Comparison of ENCODE assay signal across 25 cellular contexts in genomic region chr3:185309309-185309708, GRCh38.
"Had no signal": no experiment of that assay in that cellular context is flagged by ENCODE, and none has a peak within 500 bp of the region (broad histone marks: within the 10 kb centered on the region; RNA-seq: fewer than 3 reads in every experiment).

No MANE protein-coding gene starts in this region.

- H3K9me3 ChIP-seq: ovary, right lobe of liver, sigmoid colon, upper lobe of right lung had no signal

- H3K27me3 ChIP-seq: neural progenitor cell, ovary, right lobe of liver, sigmoid colon, stomach, tibial artery, transverse colon, upper lobe of right lung, uterus had no signal

- H3K36me3 ChIP-seq: ovary, right lobe of liver, sigmoid colon, upper lobe of right lung, uterus had no signal

- H3K27ac ChIP-seq: neural progenitor cell, ovary, parathyroid adenoma, psoas muscle, right lobe of liver, sigmoid colon, stomach, tibial artery, transverse colon, upper lobe of right lung, uterus had no signal

- H3K79me2 ChIP-seq: parathyroid adenoma had no signal

- H2AFZ ChIP-seq: neural progenitor cell, parathyroid adenoma had no signal

- H3K4me2 ChIP-seq: neural progenitor cell had no signal

- ATAC-seq: naive thymus-derived CD8-positive, alpha-beta T cell; natural killer cell treated with Interleukin-12 subunit alpha and Interleukin-12 subunit beta and Interleukin-15 and Interleukin-18, amount 100 ng/mL, for 72 hours; psoas muscle; right cardiac atrium; stimulated activated effector memory CD8-positive, alpha-beta T cell treated with anti-CD3 and anti-CD28 coated beads, Interleukin-12 subunit alpha, Interleukin-12 subunit beta, amount 100 ng/mL, for 72 hours; stimulated activated naive B cell treated with anti-CD40 and anti-IgM and Interleukin-4, amounts not matched to agents 10 μg/mL and 1 μg/mL and 100 μg/mL, for 72 hours; upper lobe of right lung had no signal

- FAIRE-seq: small intestine had no signal

- H3K4me3 ChIP-seq: neural progenitor cell, ovary, psoas muscle, right lobe of liver, sigmoid colon, stomach, tibial artery, transverse colon, upper lobe of right lung, uterus had no signal

- H3K9ac ChIP-seq: neural progenitor cell, parathyroid adenoma had no signal

- H3K4me1 ChIP-seq: parathyroid adenoma, psoas muscle, sigmoid colon, tibial artery, uterus had no signal

- DNase-seq: naive thymus-derived CD8-positive, alpha-beta T cell; nephron progenitor cell; occipital lobe; ovary; posterior cingulate gyrus; psoas muscle; right cardiac atrium; right lobe of liver; sigmoid colon; small intestine; stimulated activated CD4-positive, alpha-beta T cell treated with anti-CD3 and anti-CD28 coated beads, Interleukin-15, amount 100 ng/mL, for 24 hours; stimulated activated CD4-positive, alpha-beta T cell treated with anti-CD3 and anti-CD28 coated beads, Interleukin-2, amount 100 ng/mL, for 24 hours; stimulated activated CD4-positive, alpha-beta T cell treated with anti-CD3 and anti-CD28 coated beads, Interleukin-2, amount 100 ng/mL, for 48 hours; stimulated activated CD4-positive, alpha-beta T cell treated with anti-CD3 and anti-CD28 coated beads, Interleukin-4, amount 100 ng/mL, for 24 hours; stimulated activated naive B cell treated with anti-CD40 and anti-IgM and Interleukin-4, amounts not matched to agents 10 μg/mL and 1 μg/mL and 100 μg/mL, for 72 hours; stimulated activated naive CD4-positive, alpha-beta T cell treated with Interleukin-2 at 50 U/mL for 16 hours; stomach; tibial artery; transverse colon; upper lobe of right lung; uterus had no signal
